In genomic region chr9:109976328-109976702, GRCh38 we compare ENCODE assay signal across 18 cellular contexts.
DNase-seq lines count a peak whose midpoint lies in the region; ATAC-seq and TF ChIP-seq lines count a peak whose summit lies in the region.
"Had no signal": no experiment of that assay in that cellular context is flagged by ENCODE, and none has a peak within 500 bp of the region (broad histone marks: within the 10 kb centered on the region; RNA-seq: fewer than 3 reads in every experiment).

No MANE protein-coding gene starts in this region.

- BruUV-seq in IMR-90 (replicated peaks; lab: Mats Ljungman, UMichigan), result no TSS peak

- dilution Hi-C loops in IMR-90 (cut with HindIII; ENCODE audit: low sequenced_read_pairs, unreplicated experiment), result no loop called here

- no peak for ATAC-seq in activated T-cell treated with anti-CD3 and anti-CD28 coated beads, Interleukin-2, amount 50 U/mL, for 72 hours (replicated peaks in 1 of 2)
- ATAC-seq in IMR-90 (ENCODE audit: low read depth) (no peak), lower lobe of right lung (no peak)
- ATAC-seq in activated T-helper 17 cell treated with anti-CD3 and anti-CD28 coated beads, Interleukin-2, amount 50 U/mL, for 72 hours (replicated peaks), result no peak
- ATAC-seq in stimulated activated naive B cell treated with anti-CD40 and anti-IgM and Interleukin-4, amounts not matched to agents 10 μg/mL and 1 μg/mL and 100 μg/mL, for 72 hours (replicated peaks), result no peak

- in situ Hi-C loops in IMR-90 (cut with MboI; ENCODE audit: low sequenced_read_pairs), result no loop called here

- no peaks in the 10 kb centered on the region for H3K27me3 ChIP-seq in IMR-90 (ENCODE audit: control insufficient read depth, insufficient read depth, low read length)
- H3K27me3 ChIP-seq in lower lobe of right lung (ENCODE audit: low read depth), result no peaks in the 10 kb centered on the region
- no peaks in the 10 kb centered on the region for H3K27me3 ChIP-seq in WERI-Rb-1 (ENCODE audit: insufficient read depth, low read depth, severe bottlenecking)

- no peak overlapping the region for H3K23ac ChIP-seq in IMR-90 (ENCODE audit: low read depth, low read length)

- CTCF ChIA-PET in IMR-90 (lab: Yijun Ruan, JAX), result no interaction called here

- no peak overlapping the region for H2AK9ac ChIP-seq in IMR-90 (replicated peaks; ENCODE audit: low read depth, low read length, poor library complexity)

- H3K4me3 Mint-ChIP-seq in activated T-cell treated with anti-CD3 and anti-CD28 coated beads, Interleukin-2, amount 50 U/mL, for 72 hours, result peak overlapping the region; percentile 14 to 60
- peak overlapping the region; percentile 0 for H3K4me3 Mint-ChIP-seq in activated T-helper 17 cell treated with anti-CD3 and anti-CD28 coated beads, Interleukin-2, amount 50 U/mL, for 72 hours
- peak overlapping the region in 1 of 2 donors; percentile 43 for H3K4me3 Mint-ChIP-seq in stimulated activated naive B cell treated with anti-CD40 and anti-IgM and Interleukin-4, amounts not matched to agents 10 μg/mL and 1 μg/mL and 100 μg/mL, for 72 hours
- H3K4me3 Mint-ChIP-seq: CD14-positive monocyte, H9 had no signal

- H2AFZ ChIP-seq in IMR-90 (replicated peaks; ENCODE audit: low read length, poor library complexity), result no peak overlapping the region

- TF ChIP-seq POLR2A in IMR-90 (IDR thresholded peaks at IDR 0.05; ENCODE audit: low read depth, low read length), result no peak

- no peak overlapping the region for H3K4ac ChIP-seq in IMR-90 (ENCODE audit: low read depth, low read length)

- no peak overlapping the region; the same call in 1 of the 2 replicates for H4K5ac ChIP-seq in IMR-90 (ENCODE audit: low read depth, low read length)

- no peak for DNase-seq in activated T-cell treated with anti-CD3 and anti-CD28 coated beads, Interleukin-2, amount 50 U/mL, for 72 hours
- DNase-seq in activated T-cell treated with anti-CD3 and anti-CD28 coated beads, Interleukin-2, amount 50 U/mL, for 1 hour, result no peak
- no peak for DNase-seq in IMR-90
- no peak for DNase-seq in stimulated activated naive B cell treated with anti-CD40 and anti-IgM and Interleukin-4, amounts not matched to agents 10 μg/mL and 1 μg/mL and 100 μg/mL, for 72 hours
- no peak for DNase-seq in lower lobe of right lung
- no peak for DNase-seq in WERI-Rb-1
- DNase-seq: Caco-2, DMS153, EL, H9, NCI-H1417, NCI-H187 treated with DMSO at 0.1 percent for 48 hours, NCI-H2171, NCI-H69, RPMI8226, SIG-M5 had no signal

- H2BK120ac ChIP-seq in IMR-90 (ENCODE audit: low read depth, low read length), result no peak overlapping the region

- H3K27ac ChIP-seq in IMR-90 (ENCODE audit: insufficient read depth, low read length) (no peak overlapping the region), lower lobe of right lung (no peak overlapping the region), WERI-Rb-1 (no peak overlapping the region)

- H3K4me1 ChIP-seq in IMR-90 (ENCODE audit: control insufficient read depth, insufficient read depth, low read length), result peaks cover 2% of the 10 kb centered on the region; the same call in 1 of the 2 replicates
- H3K4me1 ChIP-seq in lower lobe of right lung, result peaks cover 11% of the 10 kb centered on the region
- H3K4me1 ChIP-seq: Caco-2 had no signal

- peaks cover 81% of the 10 kb centered on the region for H3K4me1 Mint-ChIP-seq in activated T-cell treated with anti-CD3 and anti-CD28 coated beads, Interleukin-2, amount 50 U/mL, for 72 hours (ENCODE audit: low read depth)
- H3K4me1 Mint-ChIP-seq in activated T-helper 17 cell treated with anti-CD3 and anti-CD28 coated beads, Interleukin-2, amount 50 U/mL, for 72 hours, result peaks cover 53% of the 10 kb centered on the region
- H3K4me1 Mint-ChIP-seq in stimulated activated naive B cell treated with anti-CD40 and anti-IgM and Interleukin-4, amounts not matched to agents 10 μg/mL and 1 μg/mL and 100 μg/mL, for 72 hours, result peaks cover 67 to 97% of the 10 kb centered on the region in 2 donors
- H3K4me1 Mint-ChIP-seq: H9 had no signal

- no peaks in the 10 kb centered on the region for H3K9me3 ChIP-seq in IMR-90 (ENCODE audit: control insufficient read depth, insufficient read depth, low read length)
- H3K9me3 ChIP-seq in lower lobe of right lung, result no peaks in the 10 kb centered on the region
- no peaks in the 10 kb centered on the region for H3K9me3 ChIP-seq in WERI-Rb-1 (ENCODE audit: severe bottlenecking)
- H3K9me3 ChIP-seq: Caco-2 had no signal

- H3K9me1 ChIP-seq in IMR-90 (ENCODE audit: insufficient read depth, low read length), result peaks cover 5% of the 10 kb centered on the region

- H3K79me1 ChIP-seq in IMR-90 (ENCODE audit: low read depth in 1 of 2, low read length in 2 of 2), result peaks cover 12 to 37% of the 10 kb centered on the region in 2 experiments; a peak in 2 of 4 replicates

- no peaks in the 10 kb centered on the region for H3K27me3 Mint-ChIP-seq in activated T-cell treated with anti-CD3 and anti-CD28 coated beads, Interleukin-2, amount 50 U/mL, for 72 hours (ENCODE audit: low read depth)
- peaks cover 5% of the 10 kb centered on the region for H3K27me3 Mint-ChIP-seq in activated T-helper 17 cell treated with anti-CD3 and anti-CD28 coated beads, Interleukin-2, amount 50 U/mL, for 72 hours
- no peaks in the 10 kb centered on the region for H3K27me3 Mint-ChIP-seq in stimulated activated naive B cell treated with anti-CD40 and anti-IgM and Interleukin-4, amounts not matched to agents 10 μg/mL and 1 μg/mL and 100 μg/mL, for 72 hours

- no peaks in the 10 kb centered on the region for H4K20me1 ChIP-seq in IMR-90 (ENCODE audit: insufficient read depth, low read length)

- 0 out of 2 replicates have a peak overlapping the region, but pooled peaks have one; percentile 35 for H3K14ac ChIP-seq in IMR-90 (replicated peaks; ENCODE audit: low read depth, low read length)

- H3K4me3 ChIP-seq in IMR-90 (ENCODE audit: insufficient read depth, low read depth, low read length) (no peak overlapping the region), lower lobe of right lung (no peak overlapping the region), WERI-Rb-1 (ENCODE audit: low read depth, low read length) (no peak overlapping the region)

- H3K56ac ChIP-seq in IMR-90 (ENCODE audit: extremely low read depth, insufficient read depth, low read length), result no peak overlapping the region

- peak overlapping the region; percentile 14 for H2BK5ac ChIP-seq in IMR-90 (ENCODE audit: low read depth, low read length, poor library complexity, severe bottlenecking)

- POLR2A ChIA-PET in IMR-90 (lab: Charles Lee; ENCODE audit: unreplicated experiment), result no interaction called here

- H2AK5ac ChIP-seq in IMR-90 (ENCODE audit: low read depth, low read length), result no peak overlapping the region

- no peak for TF ChIP-seq RAD21 in IMR-90 (IDR thresholded peaks at IDR 0.05; ENCODE audit: low read length)

- no peak overlapping the region for H4K8ac ChIP-seq in IMR-90 (ENCODE audit: low read depth in 2 of 2, low read length in 2 of 2)

- H3K18ac ChIP-seq in IMR-90 (ENCODE audit: low read depth, low read length), result no peak overlapping the region

- H3K9ac ChIP-seq in IMR-90 (ENCODE audit: low read depth, low read length), result no peak overlapping the region

- TF ChIP-seq CTCF in IMR-90 (conservative IDR thresholded peaks at IDR 0.05; ENCODE audit: low read depth, low read length) (no peak), lower lobe of right lung (IDR thresholded peaks at IDR 0.05) (no peak), WERI-Rb-1 (IDR thresholded peaks at IDR 0.05; ENCODE audit: low read depth, low read length) (no peak)

- intact Hi-C loops in IMR-90 (cut with micrococcal nuclease), result no loop called here
- intact Hi-C loops in lower lobe of right lung (cut with DNase I), result no loop called here

- H3K4me2 ChIP-seq in IMR-90 (ENCODE audit: low read depth, low read length), result no peak overlapping the region

- peak overlapping the region; percentile 74 for H3K27ac Mint-ChIP-seq in activated T-cell treated with anti-CD3 and anti-CD28 coated beads, Interleukin-2, amount 50 U/mL, for 72 hours
- H3K27ac Mint-ChIP-seq in activated T-helper 17 cell treated with anti-CD3 and anti-CD28 coated beads, Interleukin-2, amount 50 U/mL, for 72 hours, result peak overlapping the region; percentile 91
- H3K27ac Mint-ChIP-seq in stimulated activated naive B cell treated with anti-CD40 and anti-IgM and Interleukin-4, amounts not matched to agents 10 μg/mL and 1 μg/mL and 100 μg/mL, for 72 hours, result peak overlapping the region; percentile 94

- H3K9me3 Mint-ChIP-seq in activated T-cell treated with anti-CD3 and anti-CD28 coated beads, Interleukin-2, amount 50 U/mL, for 72 hours, result peaks cover 2 to 4% of the 10 kb centered on the region in 2 donors
- no peaks in the 10 kb centered on the region for H3K9me3 Mint-ChIP-seq in activated T-helper 17 cell treated with anti-CD3 and anti-CD28 coated beads, Interleukin-2, amount 50 U/mL, for 72 hours
- peaks cover 3 to 6% of the 10 kb centered on the region in 2 donors for H3K9me3 Mint-ChIP-seq in stimulated activated naive B cell treated with anti-CD40 and anti-IgM and Interleukin-4, amounts not matched to agents 10 μg/mL and 1 μg/mL and 100 μg/mL, for 72 hours
- H3K9me3 Mint-ChIP-seq: H9 had no signal

- H4K91ac ChIP-seq in IMR-90 (ENCODE audit: insufficient read depth, low read depth, low read length), result no peak overlapping the region

- no peaks in the 10 kb centered on the region; the same call in 1 of the 2 replicates for H3K36me3 ChIP-seq in IMR-90 (ENCODE audit: control insufficient read depth, insufficient read depth, low read length)
- no peaks in the 10 kb centered on the region for H3K36me3 ChIP-seq in lower lobe of right lung
- no peaks in the 10 kb centered on the region for H3K36me3 ChIP-seq in WERI-Rb-1

- peaks cover 3 to 6% of the 10 kb centered on the region in 2 donors for H3K36me3 Mint-ChIP-seq in activated T-cell treated with anti-CD3 and anti-CD28 coated beads, Interleukin-2, amount 50 U/mL, for 72 hours (ENCODE audit: insufficient read depth in 2 of 2)
- peaks cover 5% of the 10 kb centered on the region for H3K36me3 Mint-ChIP-seq in activated T-helper 17 cell treated with anti-CD3 and anti-CD28 coated beads, Interleukin-2, amount 50 U/mL, for 72 hours (ENCODE audit: low read depth)
- peaks cover 0 to 11% of the 10 kb centered on the region in 2 donors for H3K36me3 Mint-ChIP-seq in stimulated activated naive B cell treated with anti-CD40 and anti-IgM and Interleukin-4, amounts not matched to agents 10 μg/mL and 1 μg/mL and 100 μg/mL, for 72 hours

- H2BK15ac ChIP-seq in IMR-90 (ENCODE audit: low read depth, low read length), result no peak overlapping the region

- H2BK20ac ChIP-seq in IMR-90 (ENCODE audit: low read depth, low read length), result no peak overlapping the region

TF ChIP-seq in IMR-90, 13 proteins besides CTCF, POLR2A, EP300 and RAD21 (continues in another document):
- TF ChIP-seq MAFK (IDR thresholded peaks at IDR 0.05; ENCODE audit: low read depth, low read length), result no peak
- no peak for TF ChIP-seq MXI1 (IDR thresholded peaks at IDR 0.05; ENCODE audit: borderline replicate concordance, low read depth, low read length)
- TF ChIP-seq FOS (IDR thresholded peaks at IDR 0.05; ENCODE audit: low read depth, low read length), result no peak
- TF ChIP-seq SMC3 (IDR thresholded peaks at IDR 0.05; ENCODE audit: low read depth, low read length), result no peak
- no peak for TF ChIP-seq RCOR1 (IDR thresholded peaks at IDR 0.05; ENCODE audit: insufficient replicate concordance, low read length)
- TF ChIP-seq BHLHE40 (IDR thresholded peaks at IDR 0.05; ENCODE audit: low read depth, low read length), result no peak
